ENCODE assay signal across 14 cellular contexts in the genomic region with DNA sequence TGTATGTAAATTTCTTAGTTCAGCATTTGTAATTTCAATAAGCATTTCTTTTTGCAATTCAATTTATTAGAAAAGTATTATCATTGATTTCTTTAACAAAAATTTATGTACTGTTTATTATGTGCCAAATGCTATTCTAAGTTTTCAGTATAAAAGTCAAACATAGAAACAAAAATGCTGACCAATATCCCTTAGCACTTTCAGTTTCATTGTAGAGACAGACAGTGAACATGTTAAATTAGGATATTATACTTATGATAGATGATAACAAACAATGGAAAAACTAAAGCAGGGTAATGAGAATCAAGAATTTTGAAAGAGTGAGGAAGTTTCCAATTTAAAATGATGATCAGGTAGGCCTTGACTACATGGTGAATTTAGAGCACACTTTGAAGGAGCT.
A peak's percentile ranks its signal among the peaks of the same experiment; 100 is the strongest.
DNase-seq lines count a peak whose midpoint lies in the region; ATAC-seq and TF ChIP-seq lines count a peak whose summit lies in the region.
"Had no signal": no experiment of that assay in that cellular context is flagged by ENCODE, and none has a peak within 500 bp of the region (broad histone marks: within the 10 kb centered on the region; RNA-seq: fewer than 3 reads in every experiment).

No MANE protein-coding gene starts in this region.

- no peak for ATAC-seq in CD4-positive, alpha-beta T cell (ENCODE audit: poor library complexity)
- peak; percentile 43 for ATAC-seq in GM19351 (IDR thresholded peaks at IDR 0.05; ENCODE audit: unreplicated experiment)
- ATAC-seq in HG03103 (IDR thresholded peaks at IDR 0.05; ENCODE audit: low read depth, unreplicated experiment) = peak; percentile 35
- no peak for ATAC-seq in activated CD8-positive, alpha-beta T cell treated with anti-CD3 and anti-CD28 coated beads, Interleukin-2, amount 10 ng/mL, durations not matched to agents 7 days and 5 days
- ATAC-seq in mucosa of descending colon = no peak
- ATAC-seq in GM21737 (IDR thresholded peaks at IDR 0.05; ENCODE audit: unreplicated experiment) = no peak

- H3K4me3 ChIP-seq in mucosa of descending colon = no peak overlapping the region
- no peak overlapping the region for H3K4me3 ChIP-seq in osteoblast (ENCODE audit: insufficient read depth, low read length)
- H3K4me3 ChIP-seq: transverse colon had no signal

- H3K9me3 Mint-ChIP-seq in CD4-positive, alpha-beta T cell = no peaks in the 10 kb centered on the region
- H3K9me3 Mint-ChIP-seq in activated CD8-positive, alpha-beta T cell treated with anti-CD3 and anti-CD28 coated beads, Interleukin-2, amount 10 ng/mL, durations not matched to agents 7 days and 5 days (ENCODE audit: insufficient read depth) = no peaks in the 10 kb centered on the region
- H3K9me3 Mint-ChIP-seq: activated naive CD4-positive, alpha-beta T cell treated with anti-CD3 and anti-CD28 coated beads, Interleukin-2, amount 10 ng/mL, durations not matched to agents 7 days and 5 days had no signal

- H3K4me1 Mint-ChIP-seq in CD4-positive, alpha-beta T cell (ENCODE audit: low read depth) = peaks cover 84% of the 10 kb centered on the region
- peaks cover 49% of the 10 kb centered on the region for H3K4me1 Mint-ChIP-seq in activated CD8-positive, alpha-beta T cell treated with anti-CD3 and anti-CD28 coated beads, Interleukin-2, amount 10 ng/mL, durations not matched to agents 7 days and 5 days (ENCODE audit: low read depth)

- no peak overlapping the region for H3K4me2 ChIP-seq in osteoblast (ENCODE audit: insufficient read depth, low read length)

- CTCF ChIA-PET in CD4-positive, alpha-beta T cell (lab: Charles Lee) = no interaction called here
- CTCF ChIA-PET in activated CD8-positive, alpha-beta T cell treated with anti-CD3 and anti-CD28 coated beads, Interleukin-2, amount 10 ng/mL, durations not matched to agents 7 days and 5 days (lab: Charles Lee) = no interaction called here

- no peak for DNase-seq in CD4-positive, alpha-beta T cell
- no peak for DNase-seq in activated CD8-positive, alpha-beta T cell treated with anti-CD3 and anti-CD28 coated beads, Interleukin-2, amount 10 ng/mL, durations not matched to agents 7 days and 5 days
- DNase-seq in mucosa of descending colon (no peak), osteoblast (ENCODE audit: insufficient read length, low spot score, missing footprints) (no peak), RKO (ENCODE audit: low spot score) (no peak)
- DNase-seq: activated CD8-positive, alpha-beta memory T cell treated with anti-CD3 and anti-CD28 coated beads for 24 hours; activated naive CD4-positive, alpha-beta T cell treated with anti-CD3 and anti-CD28 coated beads, Interleukin-2, amount 10 ng/mL, durations not matched to agents 7 days and 5 days; NCI-H2081; SHP77 treated with DMSO at 0.1 percent for 48 hours; transverse colon had no signal

- intact Hi-C loops in CD4-positive, alpha-beta T cell (cut with DNase I, micrococcal nuclease) = no loop called here
- intact Hi-C loops in mucosa of descending colon (cut with DNase I, micrococcal nuclease) = no loop called here

- peaks cover 27% of the 10 kb centered on the region for H3K36me3 Mint-ChIP-seq in CD4-positive, alpha-beta T cell (ENCODE audit: low read depth)
- peaks cover 40% of the 10 kb centered on the region for H3K36me3 Mint-ChIP-seq in activated CD8-positive, alpha-beta T cell treated with anti-CD3 and anti-CD28 coated beads, Interleukin-2, amount 10 ng/mL, durations not matched to agents 7 days and 5 days (ENCODE audit: low read depth)

- H3K79me2 ChIP-seq in osteoblast (ENCODE audit: insufficient read depth, low read length) = no peaks in the 10 kb centered on the region

- H3K27ac Mint-ChIP-seq in CD4-positive, alpha-beta T cell = no peak overlapping the region
- no peak overlapping the region for H3K27ac Mint-ChIP-seq in activated CD8-positive, alpha-beta T cell treated with anti-CD3 and anti-CD28 coated beads, Interleukin-2, amount 10 ng/mL, durations not matched to agents 7 days and 5 days
- H3K27ac Mint-ChIP-seq: activated naive CD4-positive, alpha-beta T cell treated with anti-CD3 and anti-CD28 coated beads, Interleukin-2, amount 10 ng/mL, durations not matched to agents 7 days and 5 days; progenitor cell of endocrine pancreas had no signal

- H4K20me1 ChIP-seq in osteoblast (ENCODE audit: insufficient read depth, low read length) = no peaks in the 10 kb centered on the region

- H3K27me3 Mint-ChIP-seq in CD4-positive, alpha-beta T cell = no peaks in the 10 kb centered on the region
- H3K27me3 Mint-ChIP-seq in activated CD8-positive, alpha-beta T cell treated with anti-CD3 and anti-CD28 coated beads, Interleukin-2, amount 10 ng/mL, durations not matched to agents 7 days and 5 days (ENCODE audit: low read depth) = no peaks in the 10 kb centered on the region
- H3K27me3 Mint-ChIP-seq: activated naive CD4-positive, alpha-beta T cell treated with anti-CD3 and anti-CD28 coated beads, Interleukin-2, amount 10 ng/mL, durations not matched to agents 7 days and 5 days had no signal

- POLR2A ChIA-PET in CD4-positive, alpha-beta T cell (lab: Charles Lee) = interaction anchor here (1.2 kb wide), 1 partner anchor 8 kb away, joined by 4 read pairs; no protein-coding TSS in a partner anchor
- POLR2A ChIA-PET in activated CD8-positive, alpha-beta T cell treated with anti-CD3 and anti-CD28 coated beads, Interleukin-2, amount 10 ng/mL, durations not matched to agents 7 days and 5 days (lab: Charles Lee) = interaction anchor here (0.6 kb wide), 1 partner anchor 27 kb away, joined by 4 read pairs; no protein-coding TSS in a partner anchor

- peak overlapping the region; percentile 14 for H3K4me3 Mint-ChIP-seq in CD4-positive, alpha-beta T cell
- H3K4me3 Mint-ChIP-seq in activated CD8-positive, alpha-beta T cell treated with anti-CD3 and anti-CD28 coated beads, Interleukin-2, amount 10 ng/mL, durations not matched to agents 7 days and 5 days = peak overlapping the region; percentile 9
- H3K4me3 Mint-ChIP-seq: activated naive CD4-positive, alpha-beta T cell treated with anti-CD3 and anti-CD28 coated beads, Interleukin-2, amount 10 ng/mL, durations not matched to agents 7 days and 5 days had no signal

- H3K27me3 ChIP-seq in CD4-positive, alpha-beta T cell (ENCODE audit: control insufficient read depth, insufficient read depth, low read length) = no peaks in the 10 kb centered on the region
- no peaks in the 10 kb centered on the region for H3K27me3 ChIP-seq in osteoblast (ENCODE audit: insufficient read depth, low read length)
- H3K27me3 ChIP-seq: transverse colon had no signal

- no peaks in the 10 kb centered on the region for H3K9me3 ChIP-seq in CD4-positive, alpha-beta T cell (ENCODE audit: control insufficient read depth, low read length)
- H3K9me3 ChIP-seq in mucosa of descending colon (no peaks in the 10 kb centered on the region), osteoblast (ENCODE audit: low read depth, low read length) (no peaks in the 10 kb centered on the region)
- H3K9me3 ChIP-seq: transverse colon had no signal

- no peak for TF ChIP-seq CTCF in CD4-positive, alpha-beta T cell (IDR thresholded peaks at IDR 0.05)
- no peak for TF ChIP-seq CTCF in mucosa of descending colon (IDR thresholded peaks at IDR 0.05)
- no peak for TF ChIP-seq CTCF in osteoblast (IDR thresholded peaks at IDR 0.05; ENCODE audit: extremely low read depth, low read depth, low read length)

- H3K4me1 ChIP-seq in mucosa of descending colon (ENCODE audit: low read depth) = no peaks in the 10 kb centered on the region
- H3K4me1 ChIP-seq in osteoblast (ENCODE audit: insufficient read depth, low read length) = no peaks in the 10 kb centered on the region

- no peak overlapping the region for H2AFZ ChIP-seq in osteoblast (ENCODE audit: low read length)

- H3K36me3 ChIP-seq in mucosa of descending colon (ENCODE audit: low read depth) (no peaks in the 10 kb centered on the region), osteoblast (ENCODE audit: insufficient read depth, low read length) (no peaks in the 10 kb centered on the region)
- H3K36me3 ChIP-seq: transverse colon had no signal

- H3K27ac ChIP-seq in CD4-positive, alpha-beta T cell (ENCODE audit: low read depth, low read length) = no peak overlapping the region
- no peak overlapping the region for H3K27ac ChIP-seq in osteoblast (ENCODE audit: low read depth, low read length)
- H3K27ac ChIP-seq: transverse colon had no signal

Comparison
In these comparisons a context has a peak if more than half of its experiments do, and no peak if none do; other contexts are left out.
1. ATAC-seq: peak in GM19351 (single experiment) and HG03103 (single experiment); none in CD4-positive, alpha-beta T cell (single experiment), activated CD8-positive, alpha-beta T cell treated with anti-CD3 and anti-CD28 coated beads, Interleukin-2, amount 10 ng/mL, durations not matched to agents 7 days and 5 days (single experiment), mucosa of descending colon (single experiment) and GM21737 (single experiment).